ENCODE assay signal across 20 cellular contexts in genomic region chr9:136761545-136761981, GRCh38. TPM values are rescaled to one million over a fixed set of nuclear protein-coding genes. Genes with fewer than 3 reads are reported as not detected.
"Had no signal": no experiment of that assay in that cellular context is flagged by ENCODE, and none has a peak within 500 bp of the region (broad histone marks: within the 10 kb centered on the region; RNA-seq: fewer than 3 reads in every experiment).

No MANE protein-coding gene starts in this region.

- ATAC-seq: gastroesophageal sphincter, natural killer cell, T-helper 17 cell had no signal

- H3K27ac ChIP-seq: esophagus muscularis mucosa, gastroesophageal sphincter, heart left ventricle, vagina had no signal

- H3K36me3 ChIP-seq: esophagus muscularis mucosa, gastroesophageal sphincter, heart left ventricle, vagina had no signal

- H3K4me3 Mint-ChIP-seq: natural killer cell; stimulated activated naive CD8-positive, alpha-beta T cell treated with anti-CD3 and anti-CD28 coated beads, Interleukin-15, Interleukin-2, amounts not matched to agents 100 ng/mL and 50 ng/mL, for 24 hours; T-helper 17 cell had no signal

- H3K27ac Mint-ChIP-seq: activated naive CD4-positive, alpha-beta T cell treated with anti-CD3 and anti-CD28 coated beads, Interleukin-2, amount 50 U/mL, for 72 hours; natural killer cell; stimulated activated naive CD8-positive, alpha-beta T cell treated with anti-CD3 and anti-CD28 coated beads, Interleukin-15, Interleukin-2, amounts not matched to agents 100 ng/mL and 50 ng/mL, for 24 hours; T-helper 17 cell had no signal

- H3K36me3 Mint-ChIP-seq: activated naive CD4-positive, alpha-beta T cell treated with anti-CD3 and anti-CD28 coated beads, Interleukin-2, amount 50 U/mL, for 72 hours; natural killer cell had no signal

- H3K27me3 ChIP-seq: vagina had no signal

- H3K9me3 Mint-ChIP-seq: activated naive CD4-positive, alpha-beta T cell treated with anti-CD3 and anti-CD28 coated beads, Interleukin-2, amount 50 U/mL, for 72 hours; natural killer cell; stimulated activated naive CD8-positive, alpha-beta T cell treated with anti-CD3 and anti-CD28 coated beads, Interleukin-15, Interleukin-2, amounts not matched to agents 100 ng/mL and 50 ng/mL, for 24 hours had no signal

- H3K27me3 Mint-ChIP-seq: stimulated activated naive CD8-positive, alpha-beta T cell treated with anti-CD3 and anti-CD28 coated beads, Interleukin-15, Interleukin-2, amounts not matched to agents 100 ng/mL and 50 ng/mL, for 24 hours had no signal

- DNase-seq: activated CD4-positive, alpha-beta T cell treated with anti-CD3 and anti-CD28 coated beads, Interleukin-2, amount 50 U/mL, for 1 hour; activated CD4-positive, CD25-positive, alpha-beta regulatory T cell treated with anti-CD3 and anti-CD28 coated beads, Interleukin-2, amount 50 U/mL, for 72 hours; activated CD8-positive, alpha-beta memory T cell treated with anti-CD3 and anti-CD28 coated beads for 24 hours; activated CD8-positive, alpha-beta memory T cell treated with anti-CD3 and anti-CD28 coated beads, Interleukin-2, amount 50 U/mL, for 48 hours; activated effector memory CD4-positive, alpha-beta T cell treated with anti-CD3 and anti-CD28 coated beads, Interleukin-2, amount 50 U/mL, for 16 hours; effector memory CD4-positive, alpha-beta T cell; natural killer cell; stimulated activated CD4-positive, alpha-beta T cell treated with anti-CD3 and anti-CD28 coated beads, Interleukin-12 subunit alpha, Interleukin-12 subunit beta, amount 100 ng/mL, for 4 hours; T-helper 17 cell had no signal

- H3K9me3 ChIP-seq: gastroesophageal sphincter, heart left ventricle, vagina had no signal

- H3K4me3 ChIP-seq: esophagus muscularis mucosa, gastroesophageal sphincter, heart left ventricle, vagina had no signal

- H3K4me1 Mint-ChIP-seq: natural killer cell had no signal

RNA-seq across cellular contexts. Expression of gene LCN15, which starts 2.8 kb away (rescaled TPM):
- total RNA-seq: activated naive CD4-positive, alpha-beta T cell treated with anti-CD3 and anti-CD28 coated beads, Interleukin-2, amount 50 U/mL, for 72 hours; dermis blood vessel endothelial cell; endothelial cell of umbilical vein; esophagus muscularis mucosa; gastroesophageal sphincter; lower leg skin; natural killer cell; T-helper 17 cell; vagina had no signal
- polyA plus RNA-seq: endothelial cell of umbilical vein had no signal

RNA-seq across cellular contexts. Expression of gene LCN8, which starts 3.5 kb away (rescaled TPM):
- total RNA-seq: activated naive CD4-positive, alpha-beta T cell treated with anti-CD3 and anti-CD28 coated beads, Interleukin-2, amount 50 U/mL, for 72 hours; dermis blood vessel endothelial cell; endothelial cell of umbilical vein; esophagus muscularis mucosa; gastroesophageal sphincter; heart left ventricle; left cardiac atrium; lower leg skin; mesenteric fat pad; natural killer cell; vagina had no signal
- polyA plus RNA-seq: endothelial cell of umbilical vein, heart left ventricle had no signal

RNA-seq across cellular contexts. Expression of gene LCN6, which starts 13.2 kb away (rescaled TPM):
- total RNA-seq: activated naive CD4-positive, alpha-beta T cell treated with anti-CD3 and anti-CD28 coated beads, Interleukin-2, amount 50 U/mL, for 72 hours; endothelial cell of umbilical vein; natural killer cell; T-helper 17 cell had no signal

RNA-seq across cellular contexts. Expression of gene LCN10, which starts 18.8 kb away (rescaled TPM):
- total RNA-seq: dermis blood vessel endothelial cell, endothelial cell of umbilical vein, natural killer cell had no signal
- polyA plus RNA-seq: endothelial cell of umbilical vein had no signal
